9 cellular contexts compared by ENCODE assay signal in genomic region chr10:12241810-12242529, GRCh38. TPM values are rescaled to one million over a fixed set of nuclear protein-coding genes. Genes with fewer than 3 reads are reported as not detected.
DNase-seq lines count a peak whose midpoint lies in the region; ATAC-seq and TF ChIP-seq lines count a peak whose summit lies in the region.
"Had no signal": no experiment of that assay in that cellular context is flagged by ENCODE, and none has a peak within 500 bp of the region (broad histone marks: within the 10 kb centered on the region; RNA-seq: fewer than 3 reads in every experiment).

No MANE protein-coding gene starts in this region.

- peaks cover 0 to 39% (median 20%) of the 10 kb centered on the region in 12 donors for H3K4me1 ChIP-seq in heart left ventricle

- H3K9me3 ChIP-seq in heart left ventricle, result no peaks in the 10 kb centered on the region

- 23 to 30% (median 26%) methylated on average over 19 of the region's 19 CpGs for WGBS in heart left ventricle, 4 donors

- ATAC-seq in GM21717 (IDR thresholded peaks at IDR 0.05; ENCODE audit: unreplicated experiment), result peak; percentile 55
- peak; percentile 65 to 88 (median 87) for ATAC-seq in heart left ventricle
- ATAC-seq in GM18870 (IDR thresholded peaks at IDR 0.05; ENCODE audit: unreplicated experiment), result no peak
- no peak for ATAC-seq in HG03025 (IDR thresholded peaks at IDR 0.05; ENCODE audit: low FRiP score, unreplicated experiment)

- TF ChIP-seq POLR2A in heart left ventricle (IDR thresholded peaks at IDR 0.05), result peak in 1 of 2 donors; percentile 14

- TF ChIP-seq CTCF in heart left ventricle (IDR thresholded peaks at IDR 0.05), result no peak

- no peaks in the 10 kb centered on the region for H3K27me3 ChIP-seq in heart left ventricle

- H3K36me3 ChIP-seq in heart left ventricle, result peaks cover 0 to 69% (median 56%) of the 10 kb centered on the region in 9 donors

- H3K4me3 ChIP-seq in heart left ventricle, result peak overlapping the region in 2 of 12 donors; percentile 3 to 5

- DNase-seq in activated CD4-positive, alpha-beta T cell treated with anti-CD3 and anti-CD28 coated beads for 48 hours, result peak; percentile 69
- DNase-seq in heart left ventricle (peak in 4 of 5 donors; percentile 31 to 84 (median 58)), NCI-H1436 treated with DMSO at 0.1 percent for 48 hours (lab: John Stamatoyannopoulos, UW) (no peak), NCI-H146 (lab: John Stamatoyannopoulos, UW) (no peak)
- peak; percentile 26 to 81 for DNase-seq in stimulated activated CD4-positive, alpha-beta T cell treated with anti-CD3 and anti-CD28 coated beads, Interleukin-4, amount 100 ng/mL, for 48 hours (ENCODE audit: low read depth in 2 of 2)
- DNase-seq: OCI-M1 had no signal

- intact Hi-C loops in heart left ventricle (cut with DNase I), result no loop called here

- peak overlapping the region in 11 of 12 donors; percentile 24 to 74 (median 59) for H3K27ac ChIP-seq in heart left ventricle

RNA-seq across cellular contexts. Expression of gene CDC123, which starts 46.0 kb away (rescaled TPM):
- total RNA-seq in heart left ventricle, result 10 to 100 TPM; 40.6 to 62.0 (median 52.7) TPM
- polyA plus RNA-seq in heart left ventricle, result 10 to 100 TPM; 21.9 to 66.3 TPM

RNA-seq across cellular contexts. Expression of gene NUDT5, which starts 46.3 kb away (rescaled TPM):
- 10 to 100 TPM in 4 of 9 donors, 1 to 10 TPM in 5; 5.0 to 23.3 (median 8.9) TPM for total RNA-seq in heart left ventricle
- polyA plus RNA-seq in heart left ventricle, result 10 to 100 TPM in 1 of 2 donors, 1 to 10 TPM in 1; 9.2 to 20.2 TPM

Comparison
In these comparisons a context has a peak if more than half of its experiments do, and no peak if none do; other contexts are left out.
1. ATAC-seq: peak in GM21717 (single experiment) and heart left ventricle (4 of 4); none in GM18870 (single experiment) and HG03025 (single experiment).
2. DNase-seq: peak in activated CD4-positive, alpha-beta T cell treated with anti-CD3 and anti-CD28 coated beads for 48 hours (single experiment), heart left ventricle (4 of 5) and stimulated activated CD4-positive, alpha-beta T cell treated with anti-CD3 and anti-CD28 coated beads, Interleukin-4, amount 100 ng/mL, for 48 hours (2 of 2); none in NCI-H1436 treated with DMSO at 0.1 percent for 48 hours (single experiment) and NCI-H146 (single experiment).